In genomic region chr2:147714582-147714981, GRCh38 we compare ENCODE assay signal across 19 cellular contexts.
DNase-seq lines count a peak whose midpoint lies in the region; ATAC-seq, FAIRE-seq and TF ChIP-seq lines count a peak whose summit lies in the region.
"Had no signal": no experiment of that assay in that cellular context is flagged by ENCODE, and none has a peak within 500 bp of the region (broad histone marks: within the 10 kb centered on the region; RNA-seq: fewer than 3 reads in every experiment).

No MANE protein-coding gene starts in this region.

- no peak overlapping the region for H3K4me3 ChIP-seq in GM23248
- H3K4me3 ChIP-seq in GM12878: no peak overlapping the region
- no peak overlapping the region for H3K4me3 ChIP-seq in Karpas-422 (ENCODE audit: low read length)
- no peak overlapping the region for H3K4me3 ChIP-seq in uterus
- H3K4me3 ChIP-seq: GM23338 had no signal

- H3K9ac ChIP-seq in GM23248 (no peak overlapping the region), GM12878 (ENCODE audit: control insufficient read depth, insufficient read depth, low read length) (no peak overlapping the region), Karpas-422 (ENCODE audit: low read length) (no peak overlapping the region)

- H3K27ac Mint-ChIP-seq in nephron: peak overlapping the region; percentile 61 to 88 (median 79)
- H3K27ac Mint-ChIP-seq: GM23338, H9, HFFc6 had no signal

- in situ Hi-C loops in GM23248 (cut with MboI) (no loop called here), GM12878 (cut with MboI) (no loop called here)

- intact Hi-C loops in GM12878 (cut with micrococcal nuclease; ENCODE audit: unreplicated experiment) (no loop called here), uterus (cut with DNase I; ENCODE audit: low total_unique reads) (no loop called here)

- no TSS peak for BruUV-seq in GM12878 (replicated peaks; lab: Mats Ljungman, UMichigan)

- TF ChIP-seq RAD21 in GM12878 (IDR thresholded peaks at IDR 0.05; ENCODE audit: insufficient read depth, low read depth, low read length): no peak

- peaks cover 11% of the 10 kb centered on the region for H3K9me3 Mint-ChIP-seq in nephron
- H3K9me3 Mint-ChIP-seq: GM23338, H9 had no signal

- peak; percentile 47 for FAIRE-seq in GM12878 (lab: Jason Lieb, UNC)

- DNase-seq in GM23248: peak; percentile 43
- no peak for DNase-seq in GM12878 (ENCODE audit: low read depth, low spot score)
- no peak for DNase-seq in Karpas-422
- DNase-seq in uterus: no peak
- DNase-seq: Calu3, H9, HFFc6, KBM-7, MM.1S, NCI-H2029, NCI-H446, NCI-H524 treated with DMSO at 0.1 percent for 48 hours, NCI-H774, PC-3 had no signal

- TF ChIP-seq EP300 in GM12878 (IDR thresholded peaks at IDR 0.05; ENCODE audit: borderline replicate concordance in 1 of 2, control insufficient read depth in 1 of 2, low read depth in 2 of 2, low read length in 2 of 2): no peak

- H3K9me2 ChIP-seq in GM23248 (ENCODE audit: insufficient read depth) (no peaks in the 10 kb centered on the region), Karpas-422 (replicated peaks; ENCODE audit: insufficient read depth, low read length) (no peaks in the 10 kb centered on the region)

- no peaks in the 10 kb centered on the region; the same call in 1 of the 2 replicates for H3K27me3 ChIP-seq in GM23248 (replicated peaks; ENCODE audit: insufficient read depth)
- no peaks in the 10 kb centered on the region for H3K27me3 ChIP-seq in GM12878 (replicated peaks in 1 of 2; ENCODE audit: control insufficient read depth in 2 of 2, insufficient read depth in 2 of 2, low read length in 1 of 2)
- no peaks in the 10 kb centered on the region for H3K27me3 ChIP-seq in Karpas-422 (ENCODE audit: low read length)
- H3K27me3 ChIP-seq in uterus: no peaks in the 10 kb centered on the region

- RAD21 ChIA-PET in GM12878 (lab: Charles Lee; ENCODE audit: unreplicated experiment): no interaction called here

- SMC1A ChIA-PET in GM12878 (lab: Charles Lee; ENCODE audit: uncharacterized antibody, unreplicated experiment): interaction anchor here (1.4 kb wide), 1 partner anchor 24 kb away, joined by 6 read pairs; no protein-coding TSS in a partner anchor

- POLR2A ChIA-PET in GM12878 (lab: Charles Lee): no interaction called here

- H3F3A ChIP-seq in GM23248 (ENCODE audit: insufficient read depth): peaks cover 7% of the 10 kb centered on the region; the same call in 1 of the 2 replicates

- H3K36me3 Mint-ChIP-seq in nephron (ENCODE audit: low read depth): no peaks in the 10 kb centered on the region

- H3K79me2 ChIP-seq in GM23248 (ENCODE audit: insufficient read depth): no peaks in the 10 kb centered on the region
- no peaks in the 10 kb centered on the region for H3K79me2 ChIP-seq in GM12878 (ENCODE audit: control insufficient read depth, insufficient read depth, low read length)
- H3K79me2 ChIP-seq in Karpas-422 (ENCODE audit: low read length): no peaks in the 10 kb centered on the region

- H3K36me3 ChIP-seq in GM23248 (ENCODE audit: low read depth): no peaks in the 10 kb centered on the region
- H3K36me3 ChIP-seq in GM12878 (ENCODE audit: control insufficient read depth in 2 of 2, insufficient read depth in 2 of 2, low read length in 1 of 2): no peaks in the 10 kb centered on the region
- H3K36me3 ChIP-seq in Karpas-422 (ENCODE audit: insufficient read depth, low read length): no peaks in the 10 kb centered on the region
- H3K36me3 ChIP-seq in uterus: no peaks in the 10 kb centered on the region

- peaks cover 59% of the 10 kb centered on the region for H3K4me1 Mint-ChIP-seq in nephron

- CTCF ChIA-PET in GM12878 (lab: Yijun Ruan, JAX): interaction anchor here (1.0 kb wide), 1 partner anchor 12 kb away, joined by 3 read pairs; no protein-coding TSS in a partner anchor

- H3K9me3 ChIP-seq in GM23248 (ENCODE audit: low read depth) (no peaks in the 10 kb centered on the region), GM12878 (replicated peaks; ENCODE audit: control insufficient read depth, insufficient read depth, low read length) (peaks cover 4% of the 10 kb centered on the region; the same call in 2 of the 3 replicates), Karpas-422 (ENCODE audit: low read length) (no peaks in the 10 kb centered on the region), uterus (no peaks in the 10 kb centered on the region)

- no peak for TF ChIP-seq CTCF in GM12878 (IDR thresholded peaks at IDR 0.05 in 2 of 3, conservative IDR thresholded peaks at IDR 0.05 in 1 of 3; ENCODE audit: control insufficient read depth in 2 of 3, extremely low read depth in 1 of 3, insufficient read depth in 1 of 3, low read depth in 3 of 3, low read length in 3 of 3)
- no peak for TF ChIP-seq CTCF in nephron (IDR thresholded peaks at IDR 0.05; ENCODE audit: unreplicated experiment in 3 of 3)
- TF ChIP-seq CTCF in uterus (IDR thresholded peaks at IDR 0.05): no peak

- no peak for TF ChIP-seq POLR2A in GM12878 (IDR thresholded peaks at IDR 0.05; ENCODE audit: low read depth, low read length)
- TF ChIP-seq POLR2A in GM18505 (IDR thresholded peaks at IDR 0.05; ENCODE audit: borderline replicate concordance, extremely low read depth, insufficient read depth, insufficient read length): no peak
- no peak for TF ChIP-seq POLR2A in uterus (IDR thresholded peaks at IDR 0.05)

- H4K20me1 ChIP-seq in GM23248 (ENCODE audit: insufficient read depth) (no peaks in the 10 kb centered on the region), GM12878 (ENCODE audit: control insufficient read depth, insufficient read depth) (no peaks in the 10 kb centered on the region), Karpas-422 (ENCODE audit: insufficient read depth, low read depth, low read length) (no peaks in the 10 kb centered on the region)

- ATAC-seq in GM12878 (no peak), GM18505 (IDR thresholded peaks at IDR 0.05; ENCODE audit: unreplicated experiment) (no peak), HG03520 (IDR thresholded peaks at IDR 0.05; ENCODE audit: unreplicated experiment) (no peak)
- ATAC-seq: GM23338, PC-3, SK-N-SH treated with all-trans-retinoic acid at 6 μM for 48 hours had no signal

- no peak overlapping the region for H3K4me3 Mint-ChIP-seq in nephron
- H3K4me3 Mint-ChIP-seq: GM23338, H9, HFFc6 had no signal

- 26 to 27% methylated on average over 3 of the region's 3 CpGs for whole genome bisulfite sequencing in GM23248 (ENCODE audit: low coverage in 1 of 2, low lambda C conversion rate in 2 of 2, missing lambda C conversion rate in 2 of 2), 2 experiments
- 75% methylated on average over 3 of the region's 3 CpGs for WGBS in GM12878 (ENCODE audit: insufficient coverage, insufficient replicate concordance, low lambda C conversion rate, missing lambda C conversion rate)

- peaks cover 5% of the 10 kb centered on the region for H3K27me3 Mint-ChIP-seq in nephron (ENCODE audit: low read depth)

- peak overlapping the region; percentile 1 for H3K4me2 ChIP-seq in GM23248 (ENCODE audit: unreplicated experiment)
- H3K4me2 ChIP-seq in GM12878 (ENCODE audit: control insufficient read depth, insufficient read depth): no peak overlapping the region
- H3K4me2 ChIP-seq in Karpas-422 (ENCODE audit: low read depth, low read length, poor library complexity, severe bottlenecking): no peak overlapping the region
- H3K4me2 ChIP-seq: GM23338 had no signal

- H2AFZ ChIP-seq in GM23248: peak overlapping the region; percentile 46
- H2AFZ ChIP-seq in GM12878 (ENCODE audit: control insufficient read depth, low read depth, low read length): no peak overlapping the region
- no peak overlapping the region for H2AFZ ChIP-seq in Karpas-422 (ENCODE audit: low read length)
- H2AFZ ChIP-seq: GM23338 had no signal

- H3K27ac ChIP-seq in GM23248 (0 out of 2 replicates have a peak overlapping the region, but pooled peaks have one; percentile 2), GM12878 (ENCODE audit: control insufficient read depth, insufficient read depth) (no peak overlapping the region), Karpas-422 (ENCODE audit: low read length) (no peak overlapping the region), uterus (no peak overlapping the region)

- H3K4me1 ChIP-seq in GM23248 (ENCODE audit: insufficient read depth): peaks cover 28% of the 10 kb centered on the region
- H3K4me1 ChIP-seq in GM12878 (ENCODE audit: control insufficient read depth, insufficient read depth, low read length): peaks cover 9% of the 10 kb centered on the region
- H3K4me1 ChIP-seq in Karpas-422 (ENCODE audit: low read length): no peaks in the 10 kb centered on the region
- no peaks in the 10 kb centered on the region for H3K4me1 ChIP-seq in uterus

TF ChIP-seq in GM12878, 131 proteins besides CTCF, POLR2A, EP300 and RAD21 (continues in another document):
- TF ChIP-seq SIN3A (IDR thresholded peaks at IDR 0.05; ENCODE audit: low read depth, low read length): no peak
- TF ChIP-seq WRNIP1 (IDR thresholded peaks at IDR 0.05; ENCODE audit: borderline replicate concordance, low read depth, low read length): no peak
- TF ChIP-seq CHD1 (IDR thresholded peaks at IDR 0.05; ENCODE audit: low read depth, low read length): no peak
- TF ChIP-seq BACH1 (IDR thresholded peaks at IDR 0.05; ENCODE audit: borderline replicate concordance): no peak
- TF ChIP-seq BHLHE40 (IDR thresholded peaks at IDR 0.05; ENCODE audit: borderline replicate concordance in 1 of 2, low read depth in 2 of 2, low read length in 1 of 2): no peak
- TF ChIP-seq FOXK2 (IDR thresholded peaks at IDR 0.05): no peak
- TF ChIP-seq E4F1 (IDR thresholded peaks at IDR 0.05; ENCODE audit: borderline replicate concordance, partially characterized antibody): no peak
